ENCODE assay signal across 21 cellular contexts in genomic region chr10:89852872-89853271, GRCh38.
"Had no signal": no experiment of that assay in that cellular context is flagged by ENCODE, and none has a peak within 500 bp of the region (broad histone marks: within the 10 kb centered on the region; RNA-seq: fewer than 3 reads in every experiment).

No MANE protein-coding gene starts in this region.

- H3K4me1 ChIP-seq: body of pancreas, esophagus muscularis mucosa, gastrocnemius medialis, pancreas, psoas muscle had no signal

- H3K27ac Mint-ChIP-seq: activated CD4-positive, alpha-beta T cell treated with anti-CD3 and anti-CD28 coated beads, Interleukin-2, amount 10 ng/mL, durations not matched to agents 7 days and 5 days; activated CD8-positive, alpha-beta T cell treated with anti-CD3 and anti-CD28 coated beads, Interleukin-2, amount 10 ng/mL, durations not matched to agents 7 days and 5 days; activated T-helper 1 cell treated with anti-CD3 and anti-CD28 coated beads, Interleukin-12 subunit alpha, Interleukin-12 subunit beta, Interleukin-2, Interleukin-4 antibody, amounts not matched to agents 30 ng/mL and 10 ng/mL and 1 ng/mL, durations not matched to agents 14 hours and 24 hours and 36 hours; memory B cell; type B pancreatic cell had no signal

- H3K9me3 ChIP-seq: body of pancreas, esophagus muscularis mucosa, gastrocnemius medialis, pancreas, psoas muscle, right atrium auricular region, thoracic aorta had no signal

- DNase-seq: activated CD4-positive, alpha-beta T cell treated with anti-CD3 and anti-CD28 coated beads, Interleukin-2, amount 10 ng/mL, durations not matched to agents 7 days and 5 days; activated CD4-positive, CD25-positive, alpha-beta regulatory T cell treated with anti-CD3 and anti-CD28 coated beads, Interleukin-2, amount 50 U/mL, for 72 hours; activated CD8-positive, alpha-beta T cell treated with anti-CD3 and anti-CD28 coated beads, Interleukin-2, amount 10 ng/mL, durations not matched to agents 7 days and 5 days; activated gamma-delta T cell; activated naive CD4-positive, alpha-beta T cell treated with anti-CD3 and anti-CD28 coated beads, Interleukin-2, amount 50 U/mL, for 16 hours; anterior cingulate cortex; body of pancreas; effector memory CD4-positive, alpha-beta T cell; gastrocnemius medialis; hypothalamus; pancreas; psoas muscle; stimulated activated CD4-positive, alpha-beta T cell treated with anti-CD3 and anti-CD28 coated beads, Interleukin-4, amount 100 ng/mL, for 24 hours; stimulated activated naive CD4-positive, alpha-beta T cell treated with Interleukin-2 at 50 U/mL for 16 hours had no signal

- H3K4me1 Mint-ChIP-seq: activated CD4-positive, alpha-beta T cell treated with anti-CD3 and anti-CD28 coated beads, Interleukin-2, amount 10 ng/mL, durations not matched to agents 7 days and 5 days; memory B cell had no signal

- H3K36me3 ChIP-seq: esophagus muscularis mucosa, gastrocnemius medialis, pancreas, right atrium auricular region, thoracic aorta had no signal

- H3K36me3 Mint-ChIP-seq: memory B cell, type B pancreatic cell had no signal

- H3K27me3 ChIP-seq: body of pancreas, gastrocnemius medialis, pancreas, right atrium auricular region had no signal

- H3K27me3 Mint-ChIP-seq: activated CD4-positive, alpha-beta T cell treated with anti-CD3 and anti-CD28 coated beads, Interleukin-2, amount 10 ng/mL, durations not matched to agents 7 days and 5 days had no signal

- H3K4me3 Mint-ChIP-seq: activated CD4-positive, alpha-beta T cell treated with anti-CD3 and anti-CD28 coated beads, Interleukin-2, amount 10 ng/mL, durations not matched to agents 7 days and 5 days; activated CD8-positive, alpha-beta T cell treated with anti-CD3 and anti-CD28 coated beads, Interleukin-2, amount 10 ng/mL, durations not matched to agents 7 days and 5 days; activated T-helper 1 cell treated with anti-CD3 and anti-CD28 coated beads, Interleukin-12 subunit alpha, Interleukin-12 subunit beta, Interleukin-2, Interleukin-4 antibody, amounts not matched to agents 30 ng/mL and 10 ng/mL and 1 ng/mL, durations not matched to agents 14 hours and 24 hours and 36 hours; memory B cell; type B pancreatic cell had no signal

- H3K4me3 ChIP-seq: body of pancreas, esophagus muscularis mucosa, gastrocnemius medialis, pancreas, psoas muscle, right atrium auricular region, thoracic aorta had no signal

- H3K9me3 Mint-ChIP-seq: activated CD4-positive, alpha-beta T cell treated with anti-CD3 and anti-CD28 coated beads, Interleukin-2, amount 10 ng/mL, durations not matched to agents 7 days and 5 days; activated T-helper 1 cell treated with anti-CD3 and anti-CD28 coated beads, Interleukin-12 subunit alpha, Interleukin-12 subunit beta, Interleukin-2, Interleukin-4 antibody, amounts not matched to agents 30 ng/mL and 10 ng/mL and 1 ng/mL, durations not matched to agents 14 hours and 24 hours and 36 hours; memory B cell; nephron; type B pancreatic cell had no signal

- H3K27ac ChIP-seq: body of pancreas, esophagus muscularis mucosa, gastrocnemius medialis, pancreas, psoas muscle, right atrium auricular region, thoracic aorta had no signal

- ATAC-seq: activated CD8-positive, alpha-beta T cell treated with anti-CD3 and anti-CD28 coated beads, Interleukin-2, amount 10 ng/mL, durations not matched to agents 7 days and 5 days; body of pancreas; gastrocnemius medialis; pancreas; psoas muscle had no signal
